ENCODE assay signal across 8 cellular contexts in genomic region chr19:10193666-10194499, GRCh38. TPM values are rescaled to one million over a fixed set of nuclear protein-coding genes. Genes with fewer than 3 reads are reported as not detected.
DNase-seq lines count a peak whose midpoint lies in the region; ATAC-seq, FAIRE-seq and TF ChIP-seq lines count a peak whose summit lies in the region.

No MANE protein-coding gene starts in this region.

- intact Hi-C loops in GM12878 (cut with micrococcal nuclease; ENCODE audit: unreplicated experiment) = loop anchor here (2.0 kb wide), 1 partner anchor 57 kb away; no protein-coding TSS in a partner anchor

- peak overlapping the region; percentile 85 for H3K4me2 ChIP-seq in OCI-LY1 (ENCODE audit: low read length)
- H3K4me2 ChIP-seq in GM12878 (ENCODE audit: control insufficient read depth, insufficient read depth) = peak overlapping the region; percentile 87

- H3K9me3 Mint-ChIP-seq in immature natural killer cell = no peaks in the 10 kb centered on the region

- H3K27ac Mint-ChIP-seq in immature natural killer cell = peak overlapping the region; percentile 89 to 94 (median 92)

- H3K27me3 Mint-ChIP-seq in immature natural killer cell (ENCODE audit: low read depth in 3 of 3) = peaks cover 6 to 12% (median 7%) of the 10 kb centered on the region in 3 donors

- peaks cover 0 to 5% (median 0%) of the 10 kb centered on the region in 3 donors for H3K36me3 Mint-ChIP-seq in immature natural killer cell

- peaks cover 38 to 46% of the 10 kb centered on the region in 2 donors for H3K4me1 Mint-ChIP-seq in immature natural killer cell

- H3K4me1 ChIP-seq in OCI-LY1 (ENCODE audit: insufficient read depth, low read length, severe bottlenecking) = peaks cover 58% of the 10 kb centered on the region
- peaks cover 23% of the 10 kb centered on the region for H3K4me1 ChIP-seq in GM12878 (ENCODE audit: control insufficient read depth, insufficient read depth, low read length)

- no peaks in the 10 kb centered on the region for H3K9me2 ChIP-seq in OCI-LY1 (ENCODE audit: low read depth, low read length)

- DNase-seq in NCI-H748 (lab: John Stamatoyannopoulos, UW; ENCODE audit: unreplicated experiment) (peak; percentile 68), NCI-H748 treated with DMSO at 0.1 percent for 48 hours (lab: John Stamatoyannopoulos, UW) (no peak), GM12878 (ENCODE audit: low read depth, low spot score) (no peak), immature natural killer cell (no peak), NCI-H1930 (lab: John Stamatoyannopoulos, UW) (no peak)
- DNase-seq in stimulated activated CD4-positive, alpha-beta T cell treated with anti-CD3 and anti-CD28 coated beads, Interleukin-2, amount 100 ng/mL, for 48 hours = peak; percentile 40 to 43

- no peaks in the 10 kb centered on the region for H3K27me3 ChIP-seq in OCI-LY1 (ENCODE audit: insufficient read depth, low read length)
- H3K27me3 ChIP-seq in GM12878 (replicated peaks in 1 of 2; ENCODE audit: control insufficient read depth in 2 of 2, insufficient read depth in 2 of 2, low read length in 1 of 2) = no peaks in the 10 kb centered on the region

- in situ Hi-C loops in GM12878 (cut with MboI) = no loop called here

- no peak for TF ChIP-seq RAD21 in GM12878 (IDR thresholded peaks at IDR 0.05; ENCODE audit: insufficient read depth, low read depth, low read length)

- H2AFZ ChIP-seq in OCI-LY1 (ENCODE audit: low read length) = no peak overlapping the region
- H2AFZ ChIP-seq in GM12878 (ENCODE audit: control insufficient read depth, low read depth, low read length) = peak overlapping the region; percentile 93

- H3K27ac ChIP-seq in OCI-LY1 (ENCODE audit: low read depth, low read length, poor library complexity, severe bottlenecking) = peak overlapping the region; percentile 75
- H3K27ac ChIP-seq in GM12878 (ENCODE audit: control insufficient read depth, insufficient read depth) = peak overlapping the region; percentile 91

- H3K9ac ChIP-seq in OCI-LY1 (ENCODE audit: low read length) (peak overlapping the region; percentile 95), GM12878 (ENCODE audit: control insufficient read depth, insufficient read depth, low read length) (peak overlapping the region; percentile 99)

- SMC1A ChIA-PET in GM12878 (lab: Charles Lee; ENCODE audit: uncharacterized antibody, unreplicated experiment) = interaction anchor here (0.6 to 2.2 kb wide), 6 partner anchors 32 to 262 kb away, joined by 3 to 12 read pairs (median 6); no protein-coding TSS in a partner anchor

- 1% methylated on average over 32 of the region's 32 CpGs for WGBS in GM12878 (ENCODE audit: insufficient coverage, insufficient replicate concordance, low lambda C conversion rate, missing lambda C conversion rate)

- H3K4me3 Mint-ChIP-seq in immature natural killer cell = peak overlapping the region; percentile 89 to 97 (median 93)

- H3K4me3 ChIP-seq in OCI-LY1 (ENCODE audit: low read depth, low read length, poor library complexity, severe bottlenecking) (peak overlapping the region; percentile 91), GM12878 (peak overlapping the region; percentile 100)

- H3K9me3 ChIP-seq in OCI-LY1 (ENCODE audit: low read length) = no peaks in the 10 kb centered on the region
- no peaks in the 10 kb centered on the region; the same call in 2 of the 3 replicates for H3K9me3 ChIP-seq in GM12878 (replicated peaks; ENCODE audit: control insufficient read depth, insufficient read depth, low read length)

- no peaks in the 10 kb centered on the region for H4K20me1 ChIP-seq in OCI-LY1 (ENCODE audit: insufficient read depth, low read length)
- H4K20me1 ChIP-seq in GM12878 (ENCODE audit: control insufficient read depth, insufficient read depth) = no peaks in the 10 kb centered on the region

- peaks cover 47% of the 10 kb centered on the region for H3K36me3 ChIP-seq in OCI-LY1 (ENCODE audit: insufficient read depth, low read length)
- peaks cover 2 to 7% of the 10 kb centered on the region in 2 experiments; a peak in 3 of 4 replicates for H3K36me3 ChIP-seq in GM12878 (ENCODE audit: control insufficient read depth in 2 of 2, insufficient read depth in 2 of 2, low read length in 1 of 2)

- TSS peak; percentile 68 for BruUV-seq in GM12878 (replicated peaks; lab: Mats Ljungman, UMichigan)

- POLR2A ChIA-PET in GM12878 (lab: Charles Lee) = interaction anchor here (0.7 to 1.8 kb wide), 4 partner anchors 38 to 88 kb away, joined by 3 to 7 read pairs (median 4); partner anchors contain the start of gene PPAN

- peak; percentile 15 for ATAC-seq in HG02759 (IDR thresholded peaks at IDR 0.05; ENCODE audit: unreplicated experiment)
- peak; percentile 37 for ATAC-seq in GM12878

- H3K79me2 ChIP-seq in OCI-LY1 (ENCODE audit: insufficient read depth, low read length) = peaks cover 55% of the 10 kb centered on the region
- peaks cover 55% of the 10 kb centered on the region for H3K79me2 ChIP-seq in GM12878 (ENCODE audit: control insufficient read depth, insufficient read depth, low read length)

- TF ChIP-seq CTCF in OCI-LY1 (IDR thresholded peaks at IDR 0.05; ENCODE audit: low read length) = no peak
- TF ChIP-seq CTCF in GM12878 (IDR thresholded peaks at IDR 0.05 in 2 of 3, conservative IDR thresholded peaks at IDR 0.05 in 1 of 3; ENCODE audit: control insufficient read depth in 2 of 3, extremely low read depth in 1 of 3, insufficient read depth in 1 of 3, low read depth in 3 of 3, low read length in 3 of 3) = no peak

- RAD21 ChIA-PET in GM12878 (lab: Charles Lee; ENCODE audit: unreplicated experiment) = interaction anchor here (1.0 to 3.2 kb wide), 7 partner anchors 52 to 224 kb away, joined by 3 to 18 read pairs (median 4); partner anchors contain the start of genes ICAM1 and TYK2

- TF ChIP-seq EP300 in GM12878 (IDR thresholded peaks at IDR 0.05; ENCODE audit: borderline replicate concordance in 1 of 2, control insufficient read depth in 1 of 2, low read depth in 2 of 2, low read length in 2 of 2) = no peak

- CTCF ChIA-PET in GM12878 (lab: Yijun Ruan, JAX) = interaction anchor here (0.6 to 2.0 kb wide), 5 partner anchors 42 to 263 kb away, joined by 3 to 19 read pairs (median 5); no protein-coding TSS in a partner anchor

- no peak for FAIRE-seq in GM12878 (lab: Jason Lieb, UNC)

- peaks cover 7% of the 10 kb centered on the region for H3F3A ChIP-seq in OCI-LY1 (ENCODE audit: insufficient read depth, low read length)

- TF ChIP-seq POLR2A in GM12878 (IDR thresholded peaks at IDR 0.05; ENCODE audit: low read depth, low read length) = no peak

RNA-seq across cellular contexts. Expression of gene DNMT1, which starts 0.9 kb away (rescaled TPM):
- 263 and 295 TPM in 2 replicates for total RNA-seq in GM12878 (2013; cell fraction: nucleolus; rRNA removed)
- total RNA-seq in GM12878 (2014; rRNA removed) (87.7 and 114 TPM in 2 replicates), GM12878 (2014; rRNA removed; fragmentation: Illumina TruSeq; extraction: Trizol) (67.2 and 70.0 TPM in 2 replicates), GM12878 (2021) (221 and 238 TPM in 2 replicates)
- 71.5 TPM for polyA plus RNA-seq in GM12878 (2011; ENCODE audit: low read depth)
- polyA plus RNA-seq in GM12878 (2011; rRNA removed) (100 and 130 TPM in 2 replicates), GM12878 (2014; fragmentation: Illumina TruSeq; extraction: Trizol) (132 and 137 TPM in 2 replicates), GM12878 (2014; fragmentation: Nextera tagmentation; extraction: Ambion mirVana) (100 to 1,000 TPM; 128 to 149 TPM), GM12878 (2014; rRNA removed) (107 and 126 TPM in 2 replicates), GM12878 (2016; fragmentation: Nextera tagmentation; extraction: Ambion mirVana) (100 to 1,000 TPM; 280 to 290 TPM), immature natural killer cell (100 to 1,000 TPM in 1 of 3 donors, 10 to 100 TPM in 2; 21.8 to 162 (median 43.3) TPM)
- 75.3 and 81.4 TPM in 2 replicates for polyA plus RNA-seq in GM12878 (2011; cell fraction: cytosol; rRNA removed)
- polyA plus RNA-seq in GM12878 (2011; cell fraction: nucleus; rRNA removed) = 356 and 514 TPM in 2 replicates
- 113 and 151 TPM in 2 replicates for polyA plus RNA-seq in GM12878 (2012)
- polyA minus RNA-seq in GM12878 (2011; rRNA and poly(A)+ RNA removed) = 105 and 125 TPM in 2 replicates
- polyA minus RNA-seq in GM12878 (2011; cell fraction: cytosol; rRNA and poly(A)+ RNA removed) = 67.9 and 73.8 TPM in 2 replicates
- polyA minus RNA-seq in GM12878 (2011; cell fraction: nucleus; rRNA and poly(A)+ RNA removed) = 91.4 and 160 TPM in 2 replicates

RNA-seq across cellular contexts. Expression of gene S1PR2, which starts 37.2 kb away (rescaled TPM):
- total RNA-seq in GM12878 (2013; cell fraction: nucleolus; rRNA removed) = 47.7 and 53.8 TPM in 2 replicates
- total RNA-seq in GM12878 (2014; rRNA removed) = 13.0 and 13.3 TPM in 2 replicates
- 9.3 and 9.8 TPM in 2 replicates for total RNA-seq in GM12878 (2014; rRNA removed; fragmentation: Illumina TruSeq; extraction: Trizol)
- 19.1 and 19.6 TPM in 2 replicates for total RNA-seq in GM12878 (2021)
- polyA plus RNA-seq in GM12878 (2011; ENCODE audit: low read depth) = 8.8 TPM
- 14.4 and 26.8 TPM in 2 replicates for polyA plus RNA-seq in GM12878 (2011; rRNA removed)
- 39.3 and 44.0 TPM in 2 replicates for polyA plus RNA-seq in GM12878 (2011; cell fraction: cytosol; rRNA removed)
- polyA plus RNA-seq in GM12878 (2011; cell fraction: nucleus; rRNA removed) = 20.3 and 21.5 TPM in 2 replicates
- polyA plus RNA-seq in GM12878 (2012) = 12.5 and 18.2 TPM in 2 replicates
- polyA plus RNA-seq in GM12878 (2014; fragmentation: Illumina TruSeq; extraction: Trizol) = 6.3 and 7.1 TPM in 2 replicates
- polyA plus RNA-seq in GM12878 (2014; fragmentation: Nextera tagmentation; extraction: Ambion mirVana) = 1 to 10 TPM; 4.9 to 9.6 TPM
- 9.9 and 10.9 TPM in 2 replicates for polyA plus RNA-seq in GM12878 (2014; rRNA removed)
- polyA plus RNA-seq in GM12878 (2016; fragmentation: Nextera tagmentation; extraction: Ambion mirVana) = 10 to 100 TPM; 18.6 to 20.6 TPM
- polyA minus RNA-seq in GM12878 (2011; rRNA and poly(A)+ RNA removed) = 79.8 and 118 TPM in 2 replicates
- polyA minus RNA-seq in GM12878 (2011; cell fraction: cytosol; rRNA and poly(A)+ RNA removed) = 38.6 and 43.2 TPM in 2 replicates
- 11.7 and 20.7 TPM in 2 replicates for polyA minus RNA-seq in GM12878 (2011; cell fraction: nucleus; rRNA and poly(A)+ RNA removed)
- polyA plus RNA-seq in immature natural killer cell = 1 to 10 TPM in 2 of 3 donors, under 1 TPM in 1; 0.79 to 2.7 (median 1.4) TPM

RNA-seq across cellular contexts. Expression of gene MRPL4, which starts 58.1 kb away (rescaled TPM):
- 37.1 and 41.1 TPM in 2 replicates for total RNA-seq in GM12878 (2013; cell fraction: nucleolus; rRNA removed)
- total RNA-seq in GM12878 (2014; rRNA removed) (196 and 221 TPM in 2 replicates), GM12878 (2014; rRNA removed; fragmentation: Illumina TruSeq; extraction: Trizol) (36.4 and 44.4 TPM in 2 replicates), GM12878 (2021) (162 and 169 TPM in 2 replicates)
- polyA plus RNA-seq in GM12878 (2011; ENCODE audit: low read depth) = 22.8 TPM
- polyA plus RNA-seq in GM12878 (2011; rRNA removed) (16.6 and 56.2 TPM in 2 replicates), GM12878 (2014; fragmentation: Illumina TruSeq; extraction: Trizol) (9.5 and 44.4 TPM in 2 replicates), GM12878 (2014; fragmentation: Nextera tagmentation; extraction: Ambion mirVana) (1 to 10 TPM in 1 of 2 experiments, under 1 TPM in 1; 0.79 to 5.8 TPM), GM12878 (2014; rRNA removed) (174 and 217 TPM in 2 replicates), GM12878 (2016; fragmentation: Nextera tagmentation; extraction: Ambion mirVana) (100 to 1,000 TPM; 183 to 186 TPM), immature natural killer cell (10 to 100 TPM; 24.3 to 42.6 (median 27.1) TPM)
- polyA plus RNA-seq in GM12878 (2011; cell fraction: cytosol; rRNA removed) = 127 and 134 TPM in 2 replicates
- 148 and 198 TPM in 2 replicates for polyA plus RNA-seq in GM12878 (2011; cell fraction: nucleus; rRNA removed)
- polyA plus RNA-seq in GM12878 (2012) = 88.5 and 90.8 TPM in 2 replicates
- 19.6 and 29.7 TPM in 2 replicates for polyA minus RNA-seq in GM12878 (2011; rRNA and poly(A)+ RNA removed)
- 24.2 and 28.3 TPM in 2 replicates for polyA minus RNA-seq in GM12878 (2011; cell fraction: cytosol; rRNA and poly(A)+ RNA removed)
- polyA minus RNA-seq in GM12878 (2011; cell fraction: nucleus; rRNA and poly(A)+ RNA removed) = 20.2 and 32.4 TPM in 2 replicates

Comparison
In these comparisons a context has a peak if more than half of its experiments do, and no peak if none do; other contexts are left out.
1. DNase-seq: peak in NCI-H748 (single experiment) and stimulated activated CD4-positive, alpha-beta T cell treated with anti-CD3 and anti-CD28 coated beads, Interleukin-2, amount 100 ng/mL, for 48 hours (2 of 2); none in NCI-H748 treated with DMSO at 0.1 percent for 48 hours (single experiment), GM12878 (single experiment), immature natural killer cell (0 of 3) and NCI-H1930 (0 of 2).